Comparison of ENCODE assay signal across 17 cellular contexts in the genomic region with DNA sequence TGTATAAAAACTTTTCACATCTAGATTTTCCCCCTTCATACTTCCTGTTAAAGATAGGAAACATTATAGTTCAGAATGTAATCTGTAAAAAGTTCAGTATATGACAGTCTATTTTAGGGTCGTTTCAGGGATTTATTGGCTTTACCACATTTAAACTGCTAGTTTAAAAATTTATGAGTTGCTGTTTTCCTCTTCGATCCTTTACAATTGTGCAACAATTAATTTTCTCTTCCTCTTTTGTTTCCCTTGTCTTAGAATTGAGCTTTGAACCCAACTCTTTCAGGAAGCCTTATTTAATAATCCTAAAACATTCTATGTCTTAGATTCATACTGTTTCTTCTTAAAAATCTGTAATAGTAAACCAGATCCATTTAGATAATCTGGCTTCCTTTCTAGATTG.
A peak's percentile ranks its signal among the peaks of the same experiment; 100 is the strongest.
DNase-seq lines count a peak whose midpoint lies in the region; ATAC-seq and TF ChIP-seq lines count a peak whose summit lies in the region.
"Had no signal": no experiment of that assay in that cellular context is flagged by ENCODE, and none has a peak within 500 bp of the region (broad histone marks: within the 10 kb centered on the region; RNA-seq: fewer than 3 reads in every experiment).

No MANE protein-coding gene starts in this region.

- no peak for ATAC-seq in GM21723 (IDR thresholded peaks at IDR 0.05; ENCODE audit: unreplicated experiment)
- ATAC-seq in SK-N-SH treated with all-trans-retinoic acid at 6 μM for 48 hours: no peak
- no peak for ATAC-seq in HG03457 (IDR thresholded peaks at IDR 0.05; ENCODE audit: unreplicated experiment)
- ATAC-seq: Panc1 had no signal

- TF ChIP-seq CTCF in nephron progenitor cell (IDR thresholded peaks at IDR 0.05): no peak

- DNase-seq in CD1c-positive myeloid dendritic cell (ENCODE audit: extremely low spot score): peak; percentile 44
- peak; percentile 86 for DNase-seq in MV-4-11 (lab: John Stamatoyannopoulos, UW)
- DNase-seq in SKM-1 (lab: John Stamatoyannopoulos, UW; ENCODE audit: unreplicated experiment): peak; percentile 44
- no peak for DNase-seq in nephron progenitor cell
- DNase-seq in activated gamma-delta T cell treated with Interleukin-2 at 50 U/mL for 16 hours: no peak
- DNase-seq: Calu3; CD4-positive, alpha-beta T cell; NCI-H1105; NCI-H1694 treated with DMSO at 0.1 percent for 48 hours; NCI-H69; NK-92 treated with Interleukin-12 subunit alpha and Interleukin-12 subunit beta, amount 100 ng/mL, for 24 hours; SK-N-SH had no signal

- H3K36me3 Mint-ChIP-seq in nephron progenitor cell (ENCODE audit: low read depth): peaks cover 31% of the 10 kb centered on the region

- H3K4me3 Mint-ChIP-seq in nephron progenitor cell: no peak overlapping the region
- H3K4me3 Mint-ChIP-seq: CD4-positive, alpha-beta T cell; T-helper 1 cell treated with Interleukin-12 subunit alpha and Interleukin-12 subunit beta and Interleukin-4 antibody, amounts not matched to agents 30 μg/mL and 1 μg/mL, for 36 hours had no signal

- H3K9me3 Mint-ChIP-seq in nephron progenitor cell: peaks cover 12% of the 10 kb centered on the region
- H3K9me3 Mint-ChIP-seq: CD4-positive, alpha-beta T cell; T-helper 1 cell treated with Interleukin-12 subunit alpha and Interleukin-12 subunit beta and Interleukin-4 antibody, amounts not matched to agents 30 μg/mL and 1 μg/mL, for 36 hours had no signal

- peaks cover 4% of the 10 kb centered on the region for H3K27me3 Mint-ChIP-seq in nephron progenitor cell (ENCODE audit: low read depth, poor library complexity)
- H3K27me3 Mint-ChIP-seq: CD4-positive, alpha-beta T cell had no signal

- H3K4me1 Mint-ChIP-seq in nephron progenitor cell: peaks cover 38% of the 10 kb centered on the region

- peak overlapping the region; percentile 44 for H3K27ac Mint-ChIP-seq in nephron progenitor cell
- H3K27ac Mint-ChIP-seq: CD4-positive, alpha-beta T cell; T-helper 1 cell treated with Interleukin-12 subunit alpha and Interleukin-12 subunit beta and Interleukin-4 antibody, amounts not matched to agents 30 μg/mL and 1 μg/mL, for 36 hours had no signal

TF ChIP-seq in SK-N-SH treated with all-trans-retinoic acid at 6 μM for 48 hours, 23 proteins besides CTCF, POLR2A, EP300 and RAD21:
- TF ChIP-seq SNAI2 (CRISPR knock-in tag; IDR thresholded peaks at IDR 0.05): no peak
- no peak for TF ChIP-seq TOX (CRISPR knock-in tag; IDR thresholded peaks at IDR 0.05; ENCODE audit: borderline replicate concordance)
- TF ChIP-seq ESRRG (CRISPR knock-in tag; IDR thresholded peaks at IDR 0.05): no peak
- no peak for TF ChIP-seq CSRNP3 (CRISPR knock-in tag; IDR thresholded peaks at IDR 0.05)
- TF ChIP-seq ZFP3 (CRISPR knock-in tag; IDR thresholded peaks at IDR 0.05): no peak
- TF ChIP-seq TCF4 (CRISPR knock-in tag; IDR thresholded peaks at IDR 0.05; ENCODE audit: borderline replicate concordance): no peak
- TF ChIP-seq GLIS3 (CRISPR knock-in tag; IDR thresholded peaks at IDR 0.05): no peak
- no peak for TF ChIP-seq ARNTL (CRISPR knock-in tag; IDR thresholded peaks at IDR 0.05; ENCODE audit: borderline replicate concordance, low read depth)
- no peak for TF ChIP-seq ZC3H10 (CRISPR knock-in tag; IDR thresholded peaks at IDR 0.05)
- TF ChIP-seq, protein P1, sequence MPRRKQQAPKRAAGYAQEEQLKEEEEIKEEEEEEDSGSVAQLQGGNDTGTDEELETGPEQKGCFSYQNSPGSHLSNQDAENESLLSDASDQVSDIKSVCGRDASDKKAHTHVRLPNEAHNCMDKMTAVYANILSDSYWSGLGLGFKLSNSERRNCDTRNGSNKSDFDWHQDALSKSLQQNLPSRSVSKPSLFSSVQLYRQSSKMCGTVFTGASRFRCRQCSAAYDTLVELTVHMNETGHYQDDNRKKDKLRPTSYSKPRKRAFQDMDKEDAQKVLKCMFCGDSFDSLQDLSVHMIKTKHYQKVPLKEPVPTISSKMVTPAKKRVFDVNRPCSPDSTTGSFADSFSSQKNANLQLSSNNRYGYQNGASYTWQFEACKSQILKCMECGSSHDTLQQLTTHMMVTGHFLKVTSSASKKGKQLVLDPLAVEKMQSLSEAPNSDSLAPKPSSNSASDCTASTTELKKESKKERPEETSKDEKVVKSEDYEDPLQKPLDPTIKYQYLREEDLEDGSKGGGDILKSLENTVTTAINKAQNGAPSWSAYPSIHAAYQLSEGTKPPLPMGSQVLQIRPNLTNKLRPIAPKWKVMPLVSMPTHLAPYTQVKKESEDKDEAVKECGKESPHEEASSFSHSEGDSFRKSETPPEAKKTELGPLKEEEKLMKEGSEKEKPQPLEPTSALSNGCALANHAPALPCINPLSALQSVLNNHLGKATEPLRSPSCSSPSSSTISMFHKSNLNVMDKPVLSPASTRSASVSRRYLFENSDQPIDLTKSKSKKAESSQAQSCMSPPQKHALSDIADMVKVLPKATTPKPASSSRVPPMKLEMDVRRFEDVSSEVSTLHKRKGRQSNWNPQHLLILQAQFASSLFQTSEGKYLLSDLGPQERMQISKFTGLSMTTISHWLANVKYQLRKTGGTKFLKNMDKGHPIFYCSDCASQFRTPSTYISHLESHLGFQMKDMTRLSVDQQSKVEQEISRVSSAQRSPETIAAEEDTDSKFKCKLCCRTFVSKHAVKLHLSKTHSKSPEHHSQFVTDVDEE (CRISPR knock-in tag; IDR thresholded peaks at IDR 0.05): no peak
- TF ChIP-seq ZFP30 (CRISPR knock-in tag; IDR thresholded peaks at IDR 0.05): no peak
- no peak for TF ChIP-seq ISL1 (CRISPR knock-in tag; IDR thresholded peaks at IDR 0.05)
- TF ChIP-seq OSR1 (CRISPR knock-in tag; IDR thresholded peaks at IDR 0.05): no peak
- TF ChIP-seq, protein P2, sequence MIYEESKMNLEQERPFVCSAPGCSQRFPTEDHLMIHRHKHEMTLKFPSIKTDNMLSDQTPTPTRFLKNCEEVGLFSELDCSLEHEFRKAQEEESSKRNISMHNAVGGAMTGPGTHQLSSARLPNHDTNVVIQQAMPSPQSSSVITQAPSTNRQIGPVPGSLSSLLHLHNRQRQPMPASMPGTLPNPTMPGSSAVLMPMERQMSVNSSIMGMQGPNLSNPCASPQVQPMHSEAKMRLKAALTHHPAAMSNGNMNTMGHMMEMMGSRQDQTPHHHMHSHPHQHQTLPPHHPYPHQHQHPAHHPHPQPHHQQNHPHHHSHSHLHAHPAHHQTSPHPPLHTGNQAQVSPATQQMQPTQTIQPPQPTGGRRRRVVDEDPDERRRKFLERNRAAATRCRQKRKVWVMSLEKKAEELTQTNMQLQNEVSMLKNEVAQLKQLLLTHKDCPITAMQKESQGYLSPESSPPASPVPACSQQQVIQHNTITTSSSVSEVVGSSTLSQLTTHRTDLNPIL (CRISPR knock-in tag; IDR thresholded peaks at IDR 0.05; ENCODE audit: low read depth): no peak
- no peak for TF ChIP-seq BACH2 (CRISPR knock-in tag; IDR thresholded peaks at IDR 0.05; ENCODE audit: borderline replicate concordance)
- TF ChIP-seq ZNF70 (CRISPR knock-in tag; IDR thresholded peaks at IDR 0.05): no peak
- no peak for TF ChIP-seq PPARA (CRISPR knock-in tag; IDR thresholded peaks at IDR 0.05; ENCODE audit: borderline replicate concordance)
- no peak for TF ChIP-seq CSDC2 (CRISPR knock-in tag; IDR thresholded peaks at IDR 0.05)
- no peak for TF ChIP-seq ZNF8 (CRISPR knock-in tag; IDR thresholded peaks at IDR 0.05)
TF ChIP-seq in SK-N-SH treated with all-trans-retinoic acid at 6 μM for 48 hours: peak in this region for 0.

Comparison
In these comparisons a context has a peak if more than half of its experiments do, and no peak if none do; other contexts are left out.
1. DNase-seq: peak in CD1c-positive myeloid dendritic cell (single experiment), MV-4-11 (single experiment) and SKM-1 (single experiment); none in nephron progenitor cell (single experiment) and activated gamma-delta T cell treated with Interleukin-2 at 50 U/mL for 16 hours (single experiment).